3 cellular contexts compared by ENCODE assay signal in genomic region chr7:26457702-26458327, GRCh38.
TF ChIP-seq lines count a peak whose summit lies in the region.

No MANE protein-coding gene starts in this region.

TF ChIP-seq in SK-N-SH, 30 proteins besides CTCF, POLR2A, EP300 and RAD21 (continued from another document):
- TF ChIP-seq PBX3 (IDR thresholded peaks at IDR 0.05): no peak
- no peak for TF ChIP-seq EZH2phosphoT487 (IDR thresholded peaks at IDR 0.05; ENCODE audit: borderline replicate concordance, low read depth)
- TF ChIP-seq YY1 (IDR thresholded peaks at IDR 0.05; ENCODE audit: low read depth): no peak
- TF ChIP-seq POLR2AphosphoS5 (IDR thresholded peaks at IDR 0.05; ENCODE audit: low read depth, low read length): no peak
- no peak for TF ChIP-seq NRF1 (IDR thresholded peaks at IDR 0.05; ENCODE audit: low read depth, low read length)

TF ChIP-seq in SK-N-SH treated with all-trans-retinoic acid at 6 μM for 48 hours, 23 proteins besides CTCF, POLR2A, EP300 and RAD21:
- TF ChIP-seq POU6F1 (CRISPR knock-in tag; IDR thresholded peaks at IDR 0.05; ENCODE audit: borderline replicate concordance, low read depth) (no peak), PATZ1 (CRISPR knock-in tag; IDR thresholded peaks at IDR 0.05; ENCODE audit: borderline replicate concordance) (no peak), ESRRG (CRISPR knock-in tag; IDR thresholded peaks at IDR 0.05) (no peak), ZFP30 (CRISPR knock-in tag; IDR thresholded peaks at IDR 0.05) (no peak), ZNF8 (CRISPR knock-in tag; IDR thresholded peaks at IDR 0.05) (no peak), BACH2 (CRISPR knock-in tag; IDR thresholded peaks at IDR 0.05; ENCODE audit: borderline replicate concordance) (no peak), ZNF565 (CRISPR knock-in tag; conservative IDR thresholded peaks at IDR 0.05; ENCODE audit: low read depth) (no peak), SNAI2 (CRISPR knock-in tag; IDR thresholded peaks at IDR 0.05) (no peak), ZNF70 (CRISPR knock-in tag; IDR thresholded peaks at IDR 0.05) (no peak), TCF4 (CRISPR knock-in tag; IDR thresholded peaks at IDR 0.05; ENCODE audit: borderline replicate concordance) (no peak), TOX (CRISPR knock-in tag; IDR thresholded peaks at IDR 0.05; ENCODE audit: borderline replicate concordance) (no peak)

TF ChIP-seq in K562, 482 proteins besides CTCF, POLR2A, EP300 and RAD21 (continued from another document):
- TF ChIP-seq DLX4 (CRISPR knock-in tag; IDR thresholded peaks at IDR 0.05) (no peak), SP2 (IDR thresholded peaks at IDR 0.05; ENCODE audit: extremely low read depth, low read depth, low read length, poor library complexity, severe bottlenecking) (no peak), C11orf30 (IDR thresholded peaks at IDR 0.05; ENCODE audit: low read depth) (peak; percentile 45; the same call in 1 of the 2 replicates), RBM14 (IDR thresholded peaks at IDR 0.05; ENCODE audit: borderline replicate concordance, insufficient read depth, low read depth, low read length) (no peak), ZNF655 (CRISPR knock-in tag; IDR thresholded peaks at IDR 0.05) (no peak), MAFK (IDR thresholded peaks at IDR 0.05; ENCODE audit: low read length) (peak; percentile 66; the same call in 1 of the 2 replicates), RBBP5 (IDR thresholded peaks at IDR 0.05; ENCODE audit: borderline replicate concordance, insufficient read depth, low read length, poor library complexity, severe bottlenecking) (no peak), ZNF586 (CRISPR knock-in tag; conservative IDR thresholded peaks at IDR 0.05) (no peak), CEBPZ (IDR thresholded peaks at IDR 0.05; ENCODE audit: borderline replicate concordance, low read depth, low read length) (no peak), IRF9 (tag; IDR thresholded peaks at IDR 0.05) (no peak), SP1 (CRISPR knock-in tag; IDR thresholded peaks at IDR 0.05) (no peak), ZNF316 (IDR thresholded peaks at IDR 0.05) (peak; percentile 73), RAD51 (IDR thresholded peaks at IDR 0.05; ENCODE audit: borderline replicate concordance, low read depth) (no peak), SPI1 (IDR thresholded peaks at IDR 0.05; ENCODE audit: borderline replicate concordance, low read depth, low read length) (no peak), ELK1 (CRISPR knock-in tag; IDR thresholded peaks at IDR 0.05) (no peak), RBM15 (IDR thresholded peaks at IDR 0.05; ENCODE audit: insufficient read depth, low read length) (no peak), MAFG (tag; conservative IDR thresholded peaks at IDR 0.05) (peak; percentile 66), MAFF (IDR thresholded peaks at IDR 0.05; ENCODE audit: low read length) (peak; percentile 74)
